Comparison of ENCODE assay signal across 2 cellular contexts in the genomic region with DNA sequence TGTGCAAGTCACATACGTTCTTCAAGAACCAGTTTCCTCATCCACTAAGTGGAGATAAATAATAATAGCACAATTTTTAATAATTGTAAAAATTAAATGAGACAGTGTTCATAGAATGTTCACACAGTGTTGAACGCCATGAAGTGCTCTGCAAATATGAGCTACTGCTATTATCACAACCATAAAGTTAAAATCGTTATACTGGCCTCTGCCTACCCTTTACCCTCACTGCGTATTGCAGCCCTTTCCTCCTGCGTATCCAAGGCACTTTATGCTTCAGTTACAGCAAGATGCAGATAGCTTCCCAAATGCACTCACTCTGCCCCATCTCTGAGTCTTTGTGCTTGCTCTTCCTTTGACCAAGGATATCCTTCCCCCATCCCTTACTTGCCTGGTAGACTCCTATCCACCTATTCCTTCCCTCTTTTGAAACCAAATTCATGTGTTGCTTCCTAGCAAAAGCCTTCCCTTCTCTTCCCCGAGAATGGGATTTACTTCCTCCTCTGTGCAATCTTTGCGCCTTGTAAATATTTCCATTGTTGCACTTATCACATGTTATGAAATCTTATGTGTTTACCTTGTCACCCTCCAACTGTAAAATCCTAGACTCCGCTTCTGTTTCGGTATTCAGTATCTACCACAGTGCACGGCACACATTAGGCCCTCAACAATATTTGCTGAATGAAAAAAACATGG.
A peak's percentile ranks its signal among the peaks of the same experiment; 100 is the strongest.
TF ChIP-seq lines count a peak whose summit lies in the region.

No MANE protein-coding gene starts in this region.

TF ChIP-seq in HepG2, 621 proteins besides CTCF, POLR2A, EP300 and RAD21 (continued from another document):
- TF ChIP-seq RFXAP (CRISPR knock-in tag; IDR thresholded peaks at IDR 0.05; ENCODE audit: borderline replicate concordance): no peak
- TF ChIP-seq SOX6 (IDR thresholded peaks at IDR 0.05): no peak
- TF ChIP-seq SOX6 (CRISPR knock-in tag; IDR thresholded peaks at IDR 0.05): peak; percentile 31; the same call in 1 of the 2 replicates
- no peak for TF ChIP-seq FOXP1 (IDR thresholded peaks at IDR 0.05)
- TF ChIP-seq FOXP1 (CRISPR knock-in tag; IDR thresholded peaks at IDR 0.05): peak; percentile 49; the same call in 1 of the 2 replicates

TF ChIP-seq in WTC11, 78 proteins besides CTCF, POLR2A, EP300 and RAD21 (continued from another document):
- TF ChIP-seq, protein P1, sequence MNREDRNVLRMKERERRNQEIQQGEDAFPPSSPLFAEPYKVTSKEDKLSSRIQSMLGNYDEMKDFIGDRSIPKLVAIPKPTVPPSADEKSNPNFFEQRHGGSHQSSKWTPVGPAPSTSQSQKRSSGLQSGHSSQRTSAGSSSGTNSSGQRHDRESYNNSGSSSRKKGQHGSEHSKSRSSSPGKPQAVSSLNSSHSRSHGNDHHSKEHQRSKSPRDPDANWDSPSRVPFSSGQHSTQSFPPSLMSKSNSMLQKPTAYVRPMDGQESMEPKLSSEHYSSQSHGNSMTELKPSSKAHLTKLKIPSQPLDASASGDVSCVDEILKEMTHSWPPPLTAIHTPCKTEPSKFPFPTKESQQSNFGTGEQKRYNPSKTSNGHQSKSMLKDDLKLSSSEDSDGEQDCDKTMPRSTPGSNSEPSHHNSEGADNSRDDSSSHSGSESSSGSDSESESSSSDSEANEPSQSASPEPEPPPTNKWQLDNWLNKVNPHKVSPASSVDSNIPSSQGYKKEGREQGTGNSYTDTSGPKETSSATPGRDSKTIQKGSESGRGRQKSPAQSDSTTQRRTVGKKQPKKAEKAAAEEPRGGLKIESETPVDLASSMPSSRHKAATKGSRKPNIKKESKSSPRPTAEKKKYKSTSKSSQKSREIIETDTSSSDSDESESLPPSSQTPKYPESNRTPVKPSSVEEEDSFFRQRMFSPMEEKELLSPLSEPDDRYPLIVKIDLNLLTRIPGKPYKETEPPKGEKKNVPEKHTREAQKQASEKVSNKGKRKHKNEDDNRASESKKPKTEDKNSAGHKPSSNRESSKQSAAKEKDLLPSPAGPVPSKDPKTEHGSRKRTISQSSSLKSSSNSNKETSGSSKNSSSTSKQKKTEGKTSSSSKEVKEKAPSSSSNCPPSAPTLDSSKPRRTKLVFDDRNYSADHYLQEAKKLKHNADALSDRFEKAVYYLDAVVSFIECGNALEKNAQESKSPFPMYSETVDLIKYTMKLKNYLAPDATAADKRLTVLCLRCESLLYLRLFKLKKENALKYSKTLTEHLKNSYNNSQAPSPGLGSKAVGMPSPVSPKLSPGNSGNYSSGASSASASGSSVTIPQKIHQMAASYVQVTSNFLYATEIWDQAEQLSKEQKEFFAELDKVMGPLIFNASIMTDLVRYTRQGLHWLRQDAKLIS (CRISPR knock-in tag; IDR thresholded peaks at IDR 0.05; ENCODE audit: borderline replicate concordance): no peak
- TF ChIP-seq, protein P2, sequence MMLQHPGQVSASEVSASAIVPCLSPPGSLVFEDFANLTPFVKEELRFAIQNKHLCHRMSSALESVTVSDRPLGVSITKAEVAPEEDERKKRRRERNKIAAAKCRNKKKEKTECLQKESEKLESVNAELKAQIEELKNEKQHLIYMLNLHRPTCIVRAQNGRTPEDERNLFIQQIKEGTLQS (CRISPR knock-in tag; conservative IDR thresholded peaks at IDR 0.05): no peak
- TF ChIP-seq, protein P3, sequence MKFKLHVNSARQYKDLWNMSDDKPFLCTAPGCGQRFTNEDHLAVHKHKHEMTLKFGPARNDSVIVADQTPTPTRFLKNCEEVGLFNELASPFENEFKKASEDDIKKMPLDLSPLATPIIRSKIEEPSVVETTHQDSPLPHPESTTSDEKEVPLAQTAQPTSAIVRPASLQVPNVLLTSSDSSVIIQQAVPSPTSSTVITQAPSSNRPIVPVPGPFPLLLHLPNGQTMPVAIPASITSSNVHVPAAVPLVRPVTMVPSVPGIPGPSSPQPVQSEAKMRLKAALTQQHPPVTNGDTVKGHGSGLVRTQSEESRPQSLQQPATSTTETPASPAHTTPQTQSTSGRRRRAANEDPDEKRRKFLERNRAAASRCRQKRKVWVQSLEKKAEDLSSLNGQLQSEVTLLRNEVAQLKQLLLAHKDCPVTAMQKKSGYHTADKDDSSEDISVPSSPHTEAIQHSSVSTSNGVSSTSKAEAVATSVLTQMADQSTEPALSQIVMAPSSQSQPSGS (CRISPR knock-in tag; IDR thresholded peaks at IDR 0.05; ENCODE audit: borderline replicate concordance, low read depth): no peak
- TF ChIP-seq GABPB1 (CRISPR knock-in tag; IDR thresholded peaks at IDR 0.05) (no peak), ZNF671 (CRISPR knock-in tag; IDR thresholded peaks at IDR 0.05) (no peak), FOXK1 (CRISPR knock-in tag; IDR thresholded peaks at IDR 0.05) (no peak), CREM (CRISPR knock-in tag; IDR thresholded peaks at IDR 0.05) (no peak), NR1H2 (CRISPR knock-in tag; IDR thresholded peaks at IDR 0.05) (no peak), TP53 (CRISPR knock-in tag; IDR thresholded peaks at IDR 0.05) (no peak), ESRRA (CRISPR knock-in tag; IDR thresholded peaks at IDR 0.05; ENCODE audit: borderline replicate concordance) (no peak)
- TF ChIP-seq, protein P4, sequence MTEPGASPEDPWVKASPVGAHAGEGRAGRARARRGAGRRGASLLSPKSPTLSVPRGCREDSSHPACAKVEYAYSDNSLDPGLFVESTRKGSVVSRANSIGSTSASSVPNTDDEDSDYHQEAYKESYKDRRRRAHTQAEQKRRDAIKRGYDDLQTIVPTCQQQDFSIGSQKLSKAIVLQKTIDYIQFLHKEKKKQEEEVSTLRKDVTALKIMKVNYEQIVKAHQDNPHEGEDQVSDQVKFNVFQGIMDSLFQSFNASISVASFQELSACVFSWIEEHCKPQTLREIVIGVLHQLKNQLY (CRISPR knock-in tag; IDR thresholded peaks at IDR 0.05): no peak
